Comparison of ENCODE assay signal across 8 cellular contexts in genomic region chr15:63048115-63048985, GRCh38. TPM values are rescaled to one million over a fixed set of nuclear protein-coding genes. Genes with fewer than 3 reads are reported as not detected.
DNase-seq lines count a peak whose midpoint lies in the region; ATAC-seq and TF ChIP-seq lines count a peak whose summit lies in the region.

No MANE protein-coding gene starts in this region.

- peaks cover 15% of the 10 kb centered on the region; the same call in 1 of the 2 replicates for H3K36me3 ChIP-seq in ACC112 (ENCODE audit: insufficient read depth, low read length)
- H3K36me3 ChIP-seq in WERI-Rb-1, result no peaks in the 10 kb centered on the region
- H3K36me3 ChIP-seq in mammary epithelial cell (ENCODE audit: insufficient read depth, low read length), result peaks cover 2% of the 10 kb centered on the region
- no peaks in the 10 kb centered on the region for H3K36me3 ChIP-seq in spleen

- dilution Hi-C loops in mammary epithelial cell (cut with HindIII; ENCODE audit: low sequenced_read_pairs), result no loop called here

- H3K4me3 ChIP-seq in ACC112 (ENCODE audit: low read depth, low read length) (peak overlapping the region; percentile 96), WERI-Rb-1 (ENCODE audit: low read depth, low read length) (peak overlapping the region; percentile 81), mammary epithelial cell (replicated peaks in 1 of 3; ENCODE audit: insufficient read depth in 1 of 3, low read depth in 2 of 3, low read length in 3 of 3) (peak overlapping the region; percentile 58 to 65 (median 59)), spleen (peak overlapping the region; percentile 84 to 99 (median 89))

- peak overlapping the region; percentile 92 for H3K27ac ChIP-seq in ACC112 (ENCODE audit: low read depth, low read length)
- H3K27ac ChIP-seq in WERI-Rb-1, result peak overlapping the region; percentile 85
- peak overlapping the region; percentile 69 for H3K27ac ChIP-seq in mammary epithelial cell (ENCODE audit: insufficient read depth, low read depth, low read length)
- H3K27ac ChIP-seq in spleen, result peak overlapping the region; percentile 53 to 90 (median 84)

- H2AFZ ChIP-seq in ACC112 (ENCODE audit: low read length, unreplicated experiment) (no peak overlapping the region), mammary epithelial cell (ENCODE audit: low read depth, low read length) (peak overlapping the region; percentile 49)

- intact Hi-C loops in mammary epithelial cell (cut with micrococcal nuclease), result loop anchor here (1.0 to 10.0 kb wide), 8 partner anchors 45 to 444 kb away; partner anchors contain the start of genes APH1B and RPS27L
- intact Hi-C loops in spleen (cut with DNase I; ENCODE audit: low total_unique reads), result loop anchor here (10.0 kb wide), 1 partner anchor 226 kb away; the partner anchor contains the start of gene APH1B

- H3K4me1 ChIP-seq in ACC112 (ENCODE audit: control insufficient read depth, insufficient read depth, low read length, unreplicated experiment) (peaks cover 72% of the 10 kb centered on the region), mammary epithelial cell (ENCODE audit: insufficient read depth, low read length) (peaks cover 58% of the 10 kb centered on the region), spleen (peaks cover 15 to 71% (median 39%) of the 10 kb centered on the region in 6 donors)

- no TSS peak for BruUV-seq in mammary epithelial cell (replicated peaks; lab: Mats Ljungman, UMichigan)

- DNase-seq in NCI-H2171 (lab: John Stamatoyannopoulos, UW), result peak; percentile 94
- DNase-seq in WERI-Rb-1, result peak; percentile 96
- DNase-seq in mammary epithelial cell, result peak; percentile 89
- peak; percentile 82 for DNase-seq in inferior parietal cortex (ENCODE audit: extremely low spot score)
- DNase-seq in spleen, result peak; percentile 97

- WGBS in mammary epithelial cell (ENCODE audit: low coverage, missing lambda C conversion rate), result 1% methylated on average over 23 of the region's 87 CpGs
- 0 to 1% (median 0%) methylated on average over 17 to 87 of the region's 87 CpGs for WGBS in spleen, 5 donors

- peak; percentile 95 for TF ChIP-seq CTCF in WERI-Rb-1 (IDR thresholded peaks at IDR 0.05; ENCODE audit: low read depth, low read length)
- TF ChIP-seq CTCF in mammary epithelial cell (conservative IDR thresholded peaks at IDR 0.05 in 1 of 2, IDR thresholded peaks at IDR 0.05 in 1 of 2; ENCODE audit: extremely low read depth in 1 of 2, insufficient read depth in 1 of 2, low read depth in 1 of 2, low read length in 2 of 2), result peak; percentile 66 to 97
- peak; percentile 75 to 96 (median 91) for TF ChIP-seq CTCF in spleen (IDR thresholded peaks at IDR 0.05 in 8 of 11, conservative IDR thresholded peaks at IDR 0.05 in 3 of 11)

- CTCF ChIA-PET in mammary epithelial cell (lab: Charles Lee; ENCODE audit: low non-redundant PET), result interaction anchor here (0.5 to 1.2 kb wide), 8 partner anchors 11 to 934 kb away, joined by 3 to 13 read pairs (median 4); no protein-coding TSS in a partner anchor

- no peaks in the 10 kb centered on the region for H3K27me3 ChIP-seq in ACC112 (ENCODE audit: insufficient read depth, low read length)
- H3K27me3 ChIP-seq in WERI-Rb-1 (ENCODE audit: insufficient read depth, low read depth, severe bottlenecking), result peaks cover 14% of the 10 kb centered on the region
- H3K27me3 ChIP-seq in mammary epithelial cell (ENCODE audit: insufficient read depth, low read length), result no peaks in the 10 kb centered on the region
- peaks cover 6 to 42% (median 35%) of the 10 kb centered on the region in 7 donors for H3K27me3 ChIP-seq in spleen (replicated peaks in 1 of 7)

- in situ Hi-C loops in mammary epithelial cell (cut with MboI; ENCODE audit: low sequenced_read_pairs in 2 of 2), result loop anchor here (10.0 to 25.0 kb wide), 2 partner anchors 194 to 211 kb away; no protein-coding TSS in a partner anchor

- H3K9ac ChIP-seq in mammary epithelial cell (ENCODE audit: insufficient read depth, low read length), result peak overlapping the region; percentile 35

- H3K4me2 ChIP-seq in mammary epithelial cell (ENCODE audit: insufficient read depth, low read depth, low read length), result peak overlapping the region; percentile 99

- H3K79me2 ChIP-seq in ACC112 (ENCODE audit: control insufficient read depth, insufficient read depth, low read length, unreplicated experiment) (peaks cover 91% of the 10 kb centered on the region), mammary epithelial cell (ENCODE audit: insufficient read depth, low read length) (peaks cover 95% of the 10 kb centered on the region)

- H4K20me1 ChIP-seq in mammary epithelial cell (ENCODE audit: insufficient read depth, low read length), result no peaks in the 10 kb centered on the region

- TF ChIP-seq POLR2A in spleen (IDR thresholded peaks at IDR 0.05), result peak in 2 of 3 donors; percentile 1 to 19

- H3K9me3 ChIP-seq in WERI-Rb-1 (ENCODE audit: severe bottlenecking), result no peaks in the 10 kb centered on the region
- H3K9me3 ChIP-seq in mammary epithelial cell (replicated peaks; ENCODE audit: insufficient read depth, low read length), result no peaks in the 10 kb centered on the region
- H3K9me3 ChIP-seq in spleen, result no peaks in the 10 kb centered on the region

- peak; percentile 61 for ATAC-seq in GM18861 (IDR thresholded peaks at IDR 0.05; ENCODE audit: unreplicated experiment)
- ATAC-seq in HG03097 (IDR thresholded peaks at IDR 0.05; ENCODE audit: low FRiP score, unreplicated experiment), result peak; percentile 85

RNA-seq across cellular contexts. Expression of gene TPM1, which starts 5.8 kb away (rescaled TPM):
- total RNA-seq in mammary epithelial cell (1,000 to 10,000 TPM in 1 of 2 donors, 100 to 1,000 TPM in 1; 463 to 1,538 TPM), spleen (100 to 1,000 TPM in 5 of 7 donors, 10 to 100 TPM in 2; 86.5 to 317 (median 126) TPM)
- polyA plus RNA-seq in mammary epithelial cell (241 TPM), spleen (100 to 1,000 TPM in 1 of 3 donors, 10 to 100 TPM in 2; 70.6 to 141 (median 91.0) TPM)
- 182 TPM for polyA minus RNA-seq in mammary epithelial cell

Comparison
In these comparisons a context has a peak if more than half of its experiments do, and no peak if none do; other contexts are left out.
1. Peak in every context shown above with its lines: DNase-seq, ATAC-seq, H3K4me3 ChIP-seq and H3K27ac ChIP-seq.